8 cellular contexts compared by ENCODE assay signal in the genomic region with DNA sequence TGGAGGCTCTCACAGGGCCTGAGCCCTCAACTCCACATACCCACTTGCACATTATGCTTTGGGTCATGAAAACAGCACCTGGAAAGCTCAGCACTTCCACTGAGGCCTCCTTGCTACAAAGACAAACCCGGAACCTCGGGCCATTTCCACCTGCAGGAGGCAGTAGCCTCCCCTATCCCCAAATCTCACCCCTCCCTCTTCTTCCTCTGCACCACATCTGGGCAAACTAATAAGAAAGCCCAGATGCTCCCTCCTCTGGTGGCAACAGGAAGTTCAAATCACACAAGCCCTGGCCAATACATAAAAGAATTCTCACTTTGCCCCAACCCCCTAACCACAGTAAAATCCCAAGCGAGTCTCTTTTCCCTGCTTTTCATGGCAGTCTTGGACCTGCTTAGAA.
A peak's percentile ranks its signal among the peaks of the same experiment; 100 is the strongest.
DNase-seq lines count a peak whose midpoint lies in the region; ATAC-seq and TF ChIP-seq lines count a peak whose summit lies in the region.

No MANE protein-coding gene starts in this region.

- no peak overlapping the region for H3K4me3 ChIP-seq in BJ (ENCODE audit: low read depth, low read length)
- H3K4me3 ChIP-seq in mammary epithelial cell (replicated peaks in 1 of 3; ENCODE audit: insufficient read depth in 1 of 3, low read depth in 2 of 3, low read length in 3 of 3): no peak overlapping the region
- no peak overlapping the region for H3K4me3 ChIP-seq in smooth muscle cell

- peak; percentile 74 for ATAC-seq in GM19452 (IDR thresholded peaks at IDR 0.05; ENCODE audit: unreplicated experiment)

- DNase-seq in BJ (ENCODE audit: low read depth) (no peak), HT-29 (ENCODE audit: low spot score) (peak; percentile 66), mammary epithelial cell (peak; percentile 19), smooth muscle cell (lab: John Stamatoyannopoulos, UW; ENCODE audit: unreplicated experiment) (no peak), DMS79 treated with DMSO at 0.1 percent for 48 hours (lab: John Stamatoyannopoulos, UW) (no peak), DMS114 treated with DMSO at 0.1 percent for 48 hours (lab: John Stamatoyannopoulos, UW; ENCODE audit: unreplicated experiment) (no peak), NCI-H146 (lab: John Stamatoyannopoulos, UW) (no peak)

- peaks cover 7% of the 10 kb centered on the region for H3K4me1 ChIP-seq in mammary epithelial cell (ENCODE audit: insufficient read depth, low read length)
- peaks cover 16% of the 10 kb centered on the region for H3K4me1 ChIP-seq in smooth muscle cell (ENCODE audit: low read depth)

- BruUV-seq in mammary epithelial cell (replicated peaks; lab: Mats Ljungman, UMichigan): no TSS peak

- TF ChIP-seq CTCF in BJ (IDR thresholded peaks at IDR 0.05; ENCODE audit: insufficient read depth, low read depth, low read length): peak; percentile 63
- peak; percentile 49 to 76 for TF ChIP-seq CTCF in mammary epithelial cell (conservative IDR thresholded peaks at IDR 0.05 in 1 of 2, IDR thresholded peaks at IDR 0.05 in 1 of 2; ENCODE audit: extremely low read depth in 1 of 2, insufficient read depth in 1 of 2, low read depth in 1 of 2, low read length in 2 of 2)
- TF ChIP-seq CTCF in smooth muscle cell (IDR thresholded peaks at IDR 0.05; ENCODE audit: borderline replicate concordance, insufficient read depth, poor library complexity, severe bottlenecking): peak; percentile 38

- H3K9ac ChIP-seq in mammary epithelial cell (ENCODE audit: insufficient read depth, low read length) (no peak overlapping the region), smooth muscle cell (ENCODE audit: low read depth) (no peak overlapping the region)

- H4K20me1 ChIP-seq in mammary epithelial cell (ENCODE audit: insufficient read depth, low read length): no peaks in the 10 kb centered on the region
- no peaks in the 10 kb centered on the region for H4K20me1 ChIP-seq in smooth muscle cell (ENCODE audit: low read depth)

- in situ Hi-C loops in mammary epithelial cell (cut with MboI; ENCODE audit: low sequenced_read_pairs in 2 of 2): no loop called here

- H3K36me3 ChIP-seq in BJ (ENCODE audit: control insufficient read depth, insufficient read depth, low read length) (no peaks in the 10 kb centered on the region), mammary epithelial cell (ENCODE audit: insufficient read depth, low read length) (no peaks in the 10 kb centered on the region), smooth muscle cell (ENCODE audit: low read depth) (no peaks in the 10 kb centered on the region)

- H3K79me2 ChIP-seq in mammary epithelial cell (ENCODE audit: insufficient read depth, low read length) (no peaks in the 10 kb centered on the region), smooth muscle cell (ENCODE audit: low read depth) (no peaks in the 10 kb centered on the region)

- POLR2A ChIA-PET in BJ (lab: Charles Lee): no interaction called here

- H3K9me3 ChIP-seq in mammary epithelial cell (replicated peaks; ENCODE audit: insufficient read depth, low read length) (no peaks in the 10 kb centered on the region), smooth muscle cell (replicated peaks; ENCODE audit: low read depth) (no peaks in the 10 kb centered on the region)

- H3K27ac ChIP-seq in mammary epithelial cell (ENCODE audit: insufficient read depth, low read depth, low read length) (no peak overlapping the region), smooth muscle cell (ENCODE audit: low read depth) (no peak overlapping the region)

- H3K4me2 ChIP-seq in mammary epithelial cell (ENCODE audit: insufficient read depth, low read depth, low read length): no peak overlapping the region
- no peak overlapping the region for H3K4me2 ChIP-seq in smooth muscle cell

- CTCF ChIA-PET in BJ (lab: Yijun Ruan, JAX) (interaction anchor here (1.3 to 1.7 kb wide), 2 partner anchors 9 to 281 kb away, joined by 3 to 6 read pairs; no protein-coding TSS in a partner anchor), mammary epithelial cell (lab: Charles Lee; ENCODE audit: low non-redundant PET) (no interaction called here)

- dilution Hi-C loops in mammary epithelial cell (cut with HindIII; ENCODE audit: low sequenced_read_pairs): no loop called here

- no peaks in the 10 kb centered on the region for H3F3A ChIP-seq in smooth muscle cell (ENCODE audit: low read depth)

- H3K27me3 ChIP-seq in BJ (ENCODE audit: control insufficient read depth, insufficient read depth, low read length): no peaks in the 10 kb centered on the region
- no peaks in the 10 kb centered on the region for H3K27me3 ChIP-seq in mammary epithelial cell (ENCODE audit: insufficient read depth, low read length)
- no peaks in the 10 kb centered on the region for H3K27me3 ChIP-seq in smooth muscle cell (ENCODE audit: low read depth)

- 50% methylated on average over 1 of the region's 3 CpGs for WGBS in mammary epithelial cell (ENCODE audit: low coverage, missing lambda C conversion rate)
- 47% methylated on average over 3 of the region's 3 CpGs for WGBS in smooth muscle cell (ENCODE audit: low lambda C conversion rate)

- intact Hi-C loops in mammary epithelial cell (cut with micrococcal nuclease): loop anchor here (2.0 to 10.0 kb wide), 2 partner anchors 179 to 465 kb away; no protein-coding TSS in a partner anchor

- H2AFZ ChIP-seq in mammary epithelial cell (ENCODE audit: low read depth, low read length) (no peak overlapping the region), smooth muscle cell (ENCODE audit: low read depth) (no peak overlapping the region)

Comparison
In these comparisons a context has a peak if more than half of its experiments do, and no peak if none do; other contexts are left out.
1. DNase-seq: peak in HT-29 (single experiment) and mammary epithelial cell (single experiment); none in BJ (single experiment), smooth muscle cell (single experiment), DMS79 treated with DMSO at 0.1 percent for 48 hours (single experiment), DMS114 treated with DMSO at 0.1 percent for 48 hours (single experiment) and NCI-H146 (single experiment).
2. Peak in every context shown above with its lines, with median percentiles within 50 percentile points of each other: CTCF ChIP-seq.